ENCODE assay signal across 10 cellular contexts in the genomic region with DNA sequence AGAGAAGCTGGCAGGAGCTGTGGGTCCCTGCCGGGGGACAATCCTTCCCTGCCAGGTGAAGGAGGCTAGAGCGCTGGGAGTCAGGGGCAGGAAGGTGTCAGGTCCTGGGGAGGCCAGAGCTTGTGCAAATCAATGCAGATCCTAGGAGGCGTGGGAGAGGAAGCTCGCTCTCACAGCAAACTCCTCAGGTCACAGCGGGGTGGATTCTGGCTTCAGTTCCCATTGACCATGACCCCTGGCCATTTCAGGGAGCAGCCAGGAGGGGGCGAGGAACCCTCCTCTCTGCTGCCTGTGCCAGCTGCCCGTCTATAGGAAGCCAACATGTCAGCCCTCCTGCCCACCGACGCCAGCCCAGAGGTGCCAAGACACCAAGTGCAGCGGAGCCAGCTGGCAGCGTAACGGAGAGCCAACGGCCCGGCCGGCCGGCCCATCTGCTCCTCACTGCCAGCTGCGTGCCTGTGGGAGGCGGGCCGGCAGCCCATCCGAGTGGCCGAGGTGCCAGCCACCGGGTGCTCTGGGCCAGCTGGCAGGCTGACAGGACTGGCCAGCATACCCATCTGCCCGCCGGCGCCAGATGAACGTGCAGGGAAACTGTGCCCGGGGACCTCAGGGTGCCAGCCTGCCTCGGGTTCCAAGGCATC.
DNase-seq lines count a peak whose midpoint lies in the region; ATAC-seq lines count a peak whose summit lies in the region.
"Had no signal": no experiment of that assay in that cellular context is flagged by ENCODE, and none has a peak within 500 bp of the region (broad histone marks: within the 10 kb centered on the region; RNA-seq: fewer than 3 reads in every experiment).

No MANE protein-coding gene starts in this region.

- DNase-seq in AG08395 (ENCODE audit: low spot score) = peak; percentile 7
- DNase-seq in NCI-H1092 treated with DMSO at 0.1 percent for 48 hours (lab: John Stamatoyannopoulos, UW) = peak; percentile 78
- DNase-seq in caudate nucleus (lab: John Stamatoyannopoulos, UW) = peak in 54 of 61 donors; percentile 5 to 75 (median 44)
- peak; percentile 51 for DNase-seq in left lobe of liver (ENCODE audit: low spot score)
- no peak for DNase-seq in NCI-H748 treated with DMSO at 0.1 percent for 48 hours (lab: John Stamatoyannopoulos, UW)
- no peak for DNase-seq in OCI-M1 (lab: John Stamatoyannopoulos, UW)
- DNase-seq: activated CD4-positive, CD25-positive, alpha-beta regulatory T cell; KBM-7 had no signal

- ATAC-seq in left lobe of liver (no peak), HG03571 (IDR thresholded peaks at IDR 0.05; ENCODE audit: unreplicated experiment) (no peak), GM18868 (IDR thresholded peaks at IDR 0.05; ENCODE audit: unreplicated experiment) (no peak)

- H3K27ac ChIP-seq in caudate nucleus (ENCODE audit: low read depth, low read length) = no peak overlapping the region

Comparison
In these comparisons a context has a peak if more than half of its experiments do, and no peak if none do; other contexts are left out.
1. DNase-seq: peak in AG08395 (single experiment), NCI-H1092 treated with DMSO at 0.1 percent for 48 hours (single experiment), caudate nucleus (54 of 61) and left lobe of liver (single experiment); none in NCI-H748 treated with DMSO at 0.1 percent for 48 hours (single experiment) and OCI-M1 (single experiment).